Comparison of ENCODE assay signal across 8 cellular contexts in the genomic region with DNA sequence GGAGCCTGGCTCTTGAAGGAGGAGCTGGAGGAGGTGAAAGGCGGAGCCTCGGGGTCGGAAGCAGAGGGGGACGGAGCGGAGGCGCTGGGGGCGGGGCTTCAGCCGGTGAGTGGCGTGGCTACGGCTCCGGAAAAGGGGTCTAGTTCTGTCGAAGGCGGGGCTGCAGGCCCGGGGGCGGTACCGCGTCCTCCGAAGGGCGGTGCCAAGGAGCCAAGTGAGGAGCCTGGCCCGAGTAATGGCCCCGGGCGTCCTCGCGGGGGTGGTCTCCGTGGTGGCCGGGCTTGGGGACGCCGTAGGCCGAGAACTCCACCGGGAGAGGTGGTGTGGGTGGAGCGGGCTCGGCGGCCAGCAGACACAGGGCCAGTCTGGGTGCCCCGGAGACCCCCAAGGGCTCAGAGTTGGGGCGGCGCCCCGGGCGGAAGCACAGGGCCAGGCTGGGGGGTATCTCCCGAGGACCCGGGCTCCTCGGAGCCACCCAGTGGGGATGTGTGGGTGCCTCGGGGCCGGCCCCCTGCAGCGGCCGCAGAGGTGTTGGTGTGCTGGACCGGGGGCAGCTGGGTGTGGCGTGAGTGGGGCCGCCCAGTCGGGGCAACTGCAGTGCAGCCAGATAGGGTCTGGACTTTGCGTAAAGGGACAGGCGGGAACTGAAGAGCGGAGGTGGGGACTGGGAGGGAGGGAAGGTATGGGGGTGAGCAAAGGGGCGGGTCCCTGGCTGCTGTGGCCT. TPM values are rescaled to one million over a fixed set of nuclear protein-coding genes. Genes with fewer than 3 reads are reported as not detected.
DNase-seq lines count a peak whose midpoint lies in the region; ATAC-seq, FAIRE-seq and TF ChIP-seq lines count a peak whose summit lies in the region.

No MANE protein-coding gene starts in this region.

- peak overlapping the region; percentile 86 for H3K4me3 ChIP-seq in mucosa of descending colon

- intact Hi-C loops in mucosa of descending colon (cut with DNase I, micrococcal nuclease) = loop anchor here in 1 of 2 donors (10.0 kb wide), 1 partner anchor 57 kb away; the partner anchor contains the start of gene STIP1

- DNase-seq in COR-L47 (lab: John Stamatoyannopoulos, UW) = peak; percentile 96
- DNase-seq in HUDEP-2 (lab: John Stamatoyannopoulos, UW; ENCODE audit: unreplicated experiment in 76 of 76) = peak in 74 of 76 experiments; percentile 67 to 100 (median 99)
- peak; percentile 98 for DNase-seq in NOMO-1 treated with dmso at 0.1 percent for 144 hours (lab: John Stamatoyannopoulos, UW; ENCODE audit: unreplicated experiment)
- DNase-seq in activated CD8-positive, alpha-beta memory T cell treated with anti-CD3 and anti-CD28 coated beads, Interleukin-2, amount 50 U/mL, for 1 hour (ENCODE audit: extremely low read depth) = peak; percentile 97
- peak; percentile 99 to 100 (median 100) for DNase-seq in mucosa of descending colon
- DNase-seq in stimulated activated CD8-positive, alpha-beta memory T cell treated with anti-CD3 and anti-CD28 coated beads, Interleukin-2, amount 100 ng/mL, for 48 hours (ENCODE audit: low read depth in 2 of 2) = peak; percentile 99 to 100

- TF ChIP-seq CTCF in mucosa of descending colon (IDR thresholded peaks at IDR 0.05) = peak; percentile 23

- FAIRE-seq in endometrium (lab: Jason Lieb, UNC) = peak; percentile 46

- peaks cover 48% of the 10 kb centered on the region for H3K4me1 ChIP-seq in mucosa of descending colon (ENCODE audit: low read depth)

- no peaks in the 10 kb centered on the region for H3K36me3 ChIP-seq in mucosa of descending colon (ENCODE audit: low read depth)

- ATAC-seq in GM21367 (IDR thresholded peaks at IDR 0.05; ENCODE audit: unreplicated experiment) = peak; percentile 47
- peak; percentile 7 for ATAC-seq in mucosa of descending colon

- H3K9me3 ChIP-seq in mucosa of descending colon = no peaks in the 10 kb centered on the region

RNA-seq across cellular contexts. Expression of gene FKBP2, which starts 0.7 kb away (rescaled TPM):
- total RNA-seq in mucosa of descending colon = 10 to 100 TPM; 67.5 to 91.0 (median 75.8) TPM

RNA-seq across cellular contexts. Expression of gene PPP1R14B, which starts 5.2 kb away (rescaled TPM):
- 100 to 1,000 TPM in 1 of 3 donors, 10 to 100 TPM in 2; 73.6 to 142 (median 87.5) TPM for total RNA-seq in mucosa of descending colon

RNA-seq across cellular contexts. Expression of gene VEGFB, which starts 7.2 kb away (rescaled TPM):
- total RNA-seq in mucosa of descending colon = 100 to 1,000 TPM in 1 of 3 donors, 10 to 100 TPM in 2; 45.3 to 156 (median 45.6) TPM

RNA-seq across cellular contexts. Expression of gene PLCB3, which starts 9.7 kb away (rescaled TPM):
- total RNA-seq in mucosa of descending colon = 10 to 100 TPM; 51.1 to 72.1 (median 65.1) TPM

RNA-seq across cellular contexts. Expression of gene DNAJC4, which starts 11.2 kb away (rescaled TPM):
- total RNA-seq in mucosa of descending colon = 10 to 100 TPM; 43.6 to 57.6 (median 50.7) TPM

Comparison
In these comparisons a context has a peak if more than half of its experiments do, and no peak if none do; other contexts are left out.
1. Peak in every context shown above with its lines: DNase-seq, ATAC-seq and H3K4me3 ChIP-seq.